Comparison of ENCODE assay signal across 1 cellular context in the genomic region with DNA sequence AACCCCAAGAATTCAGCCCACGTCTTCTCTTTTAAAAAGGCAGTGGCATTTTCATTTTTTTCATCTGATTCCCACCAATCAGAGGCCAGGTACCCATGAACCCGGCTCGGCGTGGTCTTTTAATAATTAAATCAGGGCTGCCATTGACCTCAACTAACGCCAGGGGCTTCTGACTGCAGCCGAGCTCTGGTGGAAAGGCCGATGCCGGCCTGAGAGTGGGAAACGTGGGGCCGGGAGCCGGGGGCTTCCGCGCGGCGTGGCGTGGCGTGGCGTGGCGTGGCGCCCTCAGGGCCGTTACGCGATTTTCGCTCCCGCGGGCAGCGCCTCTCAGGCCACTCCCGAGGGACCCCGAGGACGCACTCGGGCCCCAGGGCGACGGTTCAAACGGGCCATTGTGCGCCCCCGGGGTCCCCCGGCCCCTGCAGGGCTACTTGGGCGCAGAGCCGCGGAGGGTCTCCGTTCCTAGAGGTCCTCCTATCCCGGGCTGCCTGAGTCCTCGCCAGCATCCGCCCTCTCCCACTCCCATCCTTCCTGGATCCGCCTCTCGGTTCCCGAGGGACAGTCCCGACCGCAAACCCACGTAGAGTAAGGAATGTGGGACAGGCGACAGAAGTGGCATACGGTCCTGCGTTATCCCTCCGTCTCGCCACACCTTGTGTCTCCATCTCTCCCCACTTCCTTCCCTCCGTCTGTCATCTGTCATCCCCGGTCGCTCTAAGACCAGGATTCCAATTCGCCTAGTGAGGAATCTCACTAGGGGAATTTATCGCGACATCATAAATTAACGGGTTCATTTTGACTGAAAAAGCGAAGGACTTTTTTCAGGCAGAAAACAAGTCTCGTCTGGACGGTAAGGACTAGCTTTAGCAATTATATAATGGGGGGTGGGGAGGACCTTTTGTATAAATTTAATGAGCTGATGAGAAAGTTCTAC.
TF ChIP-seq lines count a peak whose summit lies in the region.

No MANE protein-coding gene starts in this region.

TF ChIP-seq in HepG2, 621 proteins besides CTCF, POLR2A, EP300 and RAD21 (continued from another document and continues in another):
- TF ChIP-seq SNAPC4 (CRISPR knock-in tag; IDR thresholded peaks at IDR 0.05) (no peak), ZNF841 (CRISPR knock-in tag; IDR thresholded peaks at IDR 0.05; ENCODE audit: borderline replicate concordance) (no peak; the same call in 1 of the 2 replicates), FOXK1 (CRISPR knock-in tag; IDR thresholded peaks at IDR 0.05; ENCODE audit: borderline replicate concordance, low read depth) (no peak), ZFP37 (CRISPR knock-in tag; IDR thresholded peaks at IDR 0.05; ENCODE audit: borderline replicate concordance) (no peak), SNAPC2 (CRISPR knock-in tag; IDR thresholded peaks at IDR 0.05) (no peak), NFKBIZ (CRISPR knock-in tag; IDR thresholded peaks at IDR 0.05) (no peak), ZNF788 (CRISPR knock-in tag; IDR thresholded peaks at IDR 0.05; ENCODE audit: borderline replicate concordance) (peak; percentile 63; the same call in 1 of the 2 replicates), ZNF619 (CRISPR knock-in tag; IDR thresholded peaks at IDR 0.05) (peak; percentile 91), ZNF354B (CRISPR knock-in tag; IDR thresholded peaks at IDR 0.05) (no peak), HMG20B (CRISPR knock-in tag; conservative IDR thresholded peaks at IDR 0.05) (no peak), ZNF205 (CRISPR knock-in tag; IDR thresholded peaks at IDR 0.05) (no peak), AGO1 (IDR thresholded peaks at IDR 0.05; ENCODE audit: low read depth, low read length, poor library complexity, severe bottlenecking) (no peak), ZFP41 (CRISPR knock-in tag; IDR thresholded peaks at IDR 0.05; ENCODE audit: borderline replicate concordance) (peak; percentile 44; the same call in 1 of the 2 replicates), BRCA1 (CRISPR knock-in tag; IDR thresholded peaks at IDR 0.05) (no peak), IRX3 (CRISPR knock-in tag; IDR thresholded peaks at IDR 0.05; ENCODE audit: borderline replicate concordance, low read depth) (no peak), MYNN (CRISPR knock-in tag; IDR thresholded peaks at IDR 0.05; ENCODE audit: low read depth) (no peak), ATF2 (CRISPR knock-in tag; IDR thresholded peaks at IDR 0.05) (no peak), NFYB (CRISPR knock-in tag; IDR thresholded peaks at IDR 0.05) (peak; percentile 45; the same call in 1 of the 2 replicates), TCF7L2 (IDR thresholded peaks at IDR 0.05; ENCODE audit: low read depth, low read length) (no peak), ZNF644 (CRISPR knock-in tag; IDR thresholded peaks at IDR 0.05; ENCODE audit: low read depth) (no peak), ZSCAN25 (CRISPR knock-in tag; IDR thresholded peaks at IDR 0.05) (no peak), KAT7 (CRISPR knock-in tag; IDR thresholded peaks at IDR 0.05; ENCODE audit: borderline replicate concordance) (0 out of 2 replicates have a peak, but pooled peaks have one; percentile 67), RFX3 (CRISPR knock-in tag; IDR thresholded peaks at IDR 0.05) (no peak), ATAD3A (CRISPR knock-in tag; IDR thresholded peaks at IDR 0.05) (no peak), ZUFSP (CRISPR knock-in tag; IDR thresholded peaks at IDR 0.05; ENCODE audit: borderline replicate concordance) (no peak), ZNF768 (CRISPR knock-in tag; IDR thresholded peaks at IDR 0.05) (peak; percentile 74; the same call in 1 of the 2 replicates), ZNF142 (CRISPR knock-in tag; IDR thresholded peaks at IDR 0.05) (no peak), ZNF547 (CRISPR knock-in tag; IDR thresholded peaks at IDR 0.05) (peak; percentile 57)
- TF ChIP-seq, protein P1, sequence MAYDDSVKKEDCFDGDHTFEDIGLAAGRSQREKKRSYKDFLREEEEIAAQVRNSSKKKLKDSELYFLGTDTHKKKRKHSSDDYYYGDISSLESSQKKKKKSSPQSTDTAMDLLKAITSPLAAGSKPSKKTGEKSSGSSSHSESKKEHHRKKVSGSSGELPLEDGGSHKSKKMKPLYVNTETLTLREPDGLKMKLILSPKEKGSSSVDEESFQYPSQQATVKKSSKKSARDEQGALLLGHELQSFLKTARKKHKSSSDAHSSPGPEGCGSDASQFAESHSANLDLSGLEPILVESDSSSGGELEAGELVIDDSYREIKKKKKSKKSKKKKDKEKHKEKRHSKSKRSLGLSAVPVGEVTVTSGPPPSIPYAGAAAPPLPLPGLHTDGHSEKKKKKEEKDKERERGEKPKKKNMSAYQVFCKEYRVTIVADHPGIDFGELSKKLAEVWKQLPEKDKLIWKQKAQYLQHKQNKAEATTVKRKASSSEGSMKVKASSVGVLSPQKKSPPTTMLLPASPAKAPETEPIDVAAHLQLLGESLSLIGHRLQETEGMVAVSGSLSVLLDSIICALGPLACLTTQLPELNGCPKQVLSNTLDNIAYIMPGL (CRISPR knock-in tag; IDR thresholded peaks at IDR 0.05; ENCODE audit: borderline replicate concordance in 1 of 2, low read depth in 1 of 2): peak; percentile 62 to 80; a peak in 2 of 4 replicates
- TF ChIP-seq, protein P2, sequence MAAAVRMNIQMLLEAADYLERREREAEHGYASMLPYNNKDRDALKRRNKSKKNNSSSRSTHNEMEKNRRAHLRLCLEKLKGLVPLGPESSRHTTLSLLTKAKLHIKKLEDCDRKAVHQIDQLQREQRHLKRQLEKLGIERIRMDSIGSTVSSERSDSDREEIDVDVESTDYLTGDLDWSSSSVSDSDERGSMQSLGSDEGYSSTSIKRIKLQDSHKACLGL (CRISPR knock-in tag; IDR thresholded peaks at IDR 0.05): peak; percentile 81; the same call in 1 of the 2 replicates
- TF ChIP-seq, protein P3, sequence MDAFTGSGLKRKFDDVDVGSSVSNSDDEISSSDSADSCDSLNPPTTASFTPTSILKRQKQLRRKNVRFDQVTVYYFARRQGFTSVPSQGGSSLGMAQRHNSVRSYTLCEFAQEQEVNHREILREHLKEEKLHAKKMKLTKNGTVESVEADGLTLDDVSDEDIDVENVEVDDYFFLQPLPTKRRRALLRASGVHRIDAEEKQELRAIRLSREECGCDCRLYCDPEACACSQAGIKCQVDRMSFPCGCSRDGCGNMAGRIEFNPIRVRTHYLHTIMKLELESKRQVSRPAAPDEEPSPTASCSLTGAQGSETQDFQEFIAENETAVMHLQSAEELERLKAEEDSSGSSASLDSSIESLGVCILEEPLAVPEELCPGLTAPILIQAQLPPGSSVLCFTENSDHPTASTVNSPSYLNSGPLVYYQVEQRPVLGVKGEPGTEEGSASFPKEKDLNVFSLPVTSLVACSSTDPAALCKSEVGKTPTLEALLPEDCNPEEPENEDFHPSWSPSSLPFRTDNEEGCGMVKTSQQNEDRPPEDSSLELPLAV (CRISPR knock-in tag; conservative IDR thresholded peaks at IDR 0.05; ENCODE audit: low read depth): no peak
- TF ChIP-seq, protein P4, sequence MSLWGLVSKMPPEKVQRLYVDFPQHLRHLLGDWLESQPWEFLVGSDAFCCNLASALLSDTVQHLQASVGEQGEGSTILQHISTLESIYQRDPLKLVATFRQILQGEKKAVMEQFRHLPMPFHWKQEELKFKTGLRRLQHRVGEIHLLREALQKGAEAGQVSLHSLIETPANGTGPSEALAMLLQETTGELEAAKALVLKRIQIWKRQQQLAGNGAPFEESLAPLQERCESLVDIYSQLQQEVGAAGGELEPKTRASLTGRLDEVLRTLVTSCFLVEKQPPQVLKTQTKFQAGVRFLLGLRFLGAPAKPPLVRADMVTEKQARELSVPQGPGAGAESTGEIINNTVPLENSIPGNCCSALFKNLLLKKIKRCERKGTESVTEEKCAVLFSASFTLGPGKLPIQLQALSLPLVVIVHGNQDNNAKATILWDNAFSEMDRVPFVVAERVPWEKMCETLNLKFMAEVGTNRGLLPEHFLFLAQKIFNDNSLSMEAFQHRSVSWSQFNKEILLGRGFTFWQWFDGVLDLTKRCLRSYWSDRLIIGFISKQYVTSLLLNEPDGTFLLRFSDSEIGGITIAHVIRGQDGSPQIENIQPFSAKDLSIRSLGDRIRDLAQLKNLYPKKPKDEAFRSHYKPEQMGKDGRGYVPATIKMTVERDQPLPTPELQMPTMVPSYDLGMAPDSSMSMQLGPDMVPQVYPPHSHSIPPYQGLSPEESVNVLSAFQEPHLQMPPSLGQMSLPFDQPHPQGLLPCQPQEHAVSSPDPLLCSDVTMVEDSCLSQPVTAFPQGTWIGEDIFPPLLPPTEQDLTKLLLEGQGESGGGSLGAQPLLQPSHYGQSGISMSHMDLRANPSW (CRISPR knock-in tag; IDR thresholded peaks at IDR 0.05; ENCODE audit: borderline replicate concordance): no peak
